ENCODE assay signal across 1 cellular context in the genomic region with DNA sequence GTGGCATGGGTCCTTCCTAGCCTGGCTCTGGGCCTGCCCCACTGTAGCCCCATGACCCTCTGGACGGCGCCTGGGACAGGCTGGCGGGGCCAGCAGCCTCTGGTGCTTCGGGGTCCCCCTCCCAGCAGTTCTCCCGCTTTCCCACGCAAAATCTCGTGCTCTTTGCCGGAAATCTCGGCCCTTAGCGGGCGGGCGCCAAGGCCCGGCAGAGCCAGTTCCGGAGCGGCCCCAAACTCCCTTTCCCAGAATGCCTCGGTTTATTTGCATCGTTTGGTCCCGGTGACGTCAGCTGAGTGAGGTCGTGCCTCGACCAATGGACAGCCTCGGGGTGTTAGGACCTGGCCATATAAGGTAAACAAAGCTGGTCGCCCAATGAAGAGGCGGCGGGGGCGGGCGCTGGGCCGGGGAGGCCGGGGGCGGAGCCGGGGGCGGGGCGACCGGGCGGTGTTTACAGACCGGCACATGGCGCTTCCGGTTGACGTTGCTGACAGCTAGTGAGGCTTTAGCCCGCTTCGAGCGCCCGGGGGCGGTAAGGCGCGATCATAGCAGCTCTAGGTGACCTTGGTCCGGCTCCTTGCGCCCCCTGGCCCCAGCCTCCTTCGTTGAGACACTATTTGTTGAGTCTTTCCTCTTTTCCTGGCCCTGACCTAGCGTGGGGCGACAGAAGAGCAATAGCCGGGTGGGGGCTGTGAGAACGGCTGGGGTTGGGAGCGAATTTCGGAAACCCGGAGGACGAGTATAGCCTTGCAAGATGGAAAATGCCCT.
TF ChIP-seq lines count a peak whose summit lies in the region.

No MANE protein-coding gene starts in this region.

TF ChIP-seq in K562, 482 proteins besides CTCF, POLR2A, EP300 and RAD21 (continued from another document):
- TF ChIP-seq ZNF347 (CRISPR knock-in tag; IDR thresholded peaks at IDR 0.05; ENCODE audit: low read depth) (no peak), PHF20 (IDR thresholded peaks at IDR 0.05; ENCODE audit: partially characterized antibody) (peak; percentile 13), ZNF197 (CRISPR knock-in tag; IDR thresholded peaks at IDR 0.05; ENCODE audit: low read depth) (peak; percentile 91), ELF4 (CRISPR knock-in tag; IDR thresholded peaks at IDR 0.05) (peak; percentile 28; the same call in 1 of the 2 replicates), SIN3A (IDR thresholded peaks at IDR 0.05; ENCODE audit: borderline replicate concordance in 2 of 2, control insufficient read depth in 1 of 2, low read depth in 2 of 2, low read length in 2 of 2) (peak; percentile 59 to 66; a peak in 1 of 4 replicates), GTF2F1 (IDR thresholded peaks at IDR 0.05; ENCODE audit: low read depth, low read length) (no peak), PCBP2 (IDR thresholded peaks at IDR 0.05; ENCODE audit: low read depth, low read length, poor library complexity, severe bottlenecking) (no peak), ZNF740 (CRISPR knock-in tag; IDR thresholded peaks at IDR 0.05) (0 out of 2 replicates have a peak, but pooled peaks have one; percentile 42), ZNF740 (tag; IDR thresholded peaks at IDR 0.05) (no peak), RCOR1 (IDR thresholded peaks at IDR 0.05; ENCODE audit: borderline replicate concordance in 1 of 2, low read depth in 2 of 2, low read length in 2 of 2) (peak in 1 of 2 experiments; percentile 52; a peak in 1 of 4 replicates), NR2C1 (IDR thresholded peaks at IDR 0.05) (peak; percentile 67), NR2C1 (tag; IDR thresholded peaks at IDR 0.05) (peak; percentile 44; the same call in 1 of the 2 replicates), EP400 (IDR thresholded peaks at IDR 0.05) (peak; percentile 88), HCFC1 (IDR thresholded peaks at IDR 0.05; ENCODE audit: low read depth, low read length) (peak; percentile 90), RBM25 (IDR thresholded peaks at IDR 0.05; ENCODE audit: low read depth, low read length, severe bottlenecking) (peak; percentile 91), EGR1 (conservative IDR thresholded peaks at IDR 0.05) (peak; percentile 84), CHD2 (IDR thresholded peaks at IDR 0.05; ENCODE audit: low read depth, low read length) (peak; percentile 97), TRIM28 (IDR thresholded peaks at IDR 0.05) (0 out of 2 replicates have a peak, but pooled peaks have one; percentile 46), ZNF436 (CRISPR knock-in tag; IDR thresholded peaks at IDR 0.05) (no peak), MAFK (IDR thresholded peaks at IDR 0.05; ENCODE audit: low read length) (peak; percentile 36; the same call in 1 of the 2 replicates), PCBP1 (IDR thresholded peaks at IDR 0.05; ENCODE audit: low read depth, low read length, poor library complexity, severe bottlenecking) (no peak), CBX3 (IDR thresholded peaks at IDR 0.05; ENCODE audit: borderline replicate concordance in 1 of 2, low read length in 2 of 2) (peak in 1 of 2 experiments; percentile 50; a peak in 1 of 3 replicates), YY1 (IDR thresholded peaks at IDR 0.05; ENCODE audit: borderline replicate concordance in 1 of 3, control insufficient read depth in 1 of 3, extremely low read depth in 1 of 3, insufficient read depth in 3 of 3, insufficient read length in 1 of 3, insufficient replicate concordance in 2 of 3, low read depth in 1 of 3, low read length in 2 of 3) (peak in 1 of 3 experiments; percentile 58), GABPA (tag; conservative IDR thresholded peaks at IDR 0.05; ENCODE audit: low read depth) (peak; percentile 92), MYC (IDR thresholded peaks at IDR 0.05; ENCODE audit: low read depth, low read length) (peak; percentile 93), MYC (CRISPR knock-in tag; IDR thresholded peaks at IDR 0.05; ENCODE audit: borderline replicate concordance, low read depth) (0 out of 2 replicates have a peak, but pooled peaks have one; percentile 58), PTBP1 (IDR thresholded peaks at IDR 0.05; ENCODE audit: low read depth, low read length) (no peak)
- TF ChIP-seq, protein P1, sequence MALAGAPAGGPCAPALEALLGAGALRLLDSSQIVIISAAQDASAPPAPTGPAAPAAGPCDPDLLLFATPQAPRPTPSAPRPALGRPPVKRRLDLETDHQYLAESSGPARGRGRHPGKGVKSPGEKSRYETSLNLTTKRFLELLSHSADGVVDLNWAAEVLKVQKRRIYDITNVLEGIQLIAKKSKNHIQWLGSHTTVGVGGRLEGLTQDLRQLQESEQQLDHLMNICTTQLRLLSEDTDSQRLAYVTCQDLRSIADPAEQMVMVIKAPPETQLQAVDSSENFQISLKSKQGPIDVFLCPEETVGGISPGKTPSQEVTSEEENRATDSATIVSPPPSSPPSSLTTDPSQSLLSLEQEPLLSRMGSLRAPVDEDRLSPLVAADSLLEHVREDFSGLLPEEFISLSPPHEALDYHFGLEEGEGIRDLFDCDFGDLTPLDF (CRISPR knock-in tag; IDR thresholded peaks at IDR 0.05): 0 out of 2 replicates have a peak, but pooled peaks have one; percentile 49
